Comparison of ENCODE assay signal across 9 cellular contexts in genomic region chr20:32521780-32522524, GRCh38.
DNase-seq lines count a peak whose midpoint lies in the region; ATAC-seq, FAIRE-seq and TF ChIP-seq lines count a peak whose summit lies in the region.
"Had no signal": no experiment of that assay in that cellular context is flagged by ENCODE, and none has a peak within 500 bp of the region (broad histone marks: within the 10 kb centered on the region; RNA-seq: fewer than 3 reads in every experiment).

No MANE protein-coding gene starts in this region.

- H3K27me3 Mint-ChIP-seq in CD8-positive, alpha-beta memory T cell: no peaks in the 10 kb centered on the region

- TF ChIP-seq CTCF in endothelial cell of umbilical vein (IDR thresholded peaks at IDR 0.05; ENCODE audit: extremely low read depth in 1 of 2, insufficient read depth in 1 of 2, low read depth in 1 of 2, low read length in 2 of 2): peak; percentile 86 to 90
- peak; percentile 70 for TF ChIP-seq CTCF in thoracic aorta (IDR thresholded peaks at IDR 0.05)

- H3K4me1 Mint-ChIP-seq in CD8-positive, alpha-beta memory T cell: peaks cover 46 to 58% (median 48%) of the 10 kb centered on the region in 3 donors

- no peak overlapping the region for H2AFZ ChIP-seq in endothelial cell of umbilical vein (ENCODE audit: low read depth, low read length)

- no peak overlapping the region for H3K9ac ChIP-seq in endothelial cell of umbilical vein (replicated peaks; ENCODE audit: extremely low read depth, insufficient read depth, low read length)

- H3K9me3 ChIP-seq in CD8-positive, alpha-beta memory T cell (ENCODE audit: low read length): no peaks in the 10 kb centered on the region
- no peaks in the 10 kb centered on the region for H3K9me3 ChIP-seq in endothelial cell of umbilical vein (replicated peaks; ENCODE audit: control insufficient read depth, insufficient read depth, low read length)
- H3K9me3 ChIP-seq in thoracic aorta: no peaks in the 10 kb centered on the region

- ATAC-seq in HG02642 (IDR thresholded peaks at IDR 0.05; ENCODE audit: poor library complexity, unreplicated experiment): peak; percentile 52
- ATAC-seq in thoracic aorta (ENCODE audit: insufficient number of reproducible peaks, low FRiP score, low read depth): no peak
- no peak for ATAC-seq in GM21423 (IDR thresholded peaks at IDR 0.05; ENCODE audit: unreplicated experiment)

- peak overlapping the region in 5 of 7 donors; percentile 29 to 80 (median 53) for H3K4me3 Mint-ChIP-seq in CD8-positive, alpha-beta memory T cell

- no peak for TF ChIP-seq POLR2A in endothelial cell of umbilical vein (IDR thresholded peaks at IDR 0.05; ENCODE audit: low read depth, low read length)

- no peaks in the 10 kb centered on the region for H3K79me2 ChIP-seq in endothelial cell of umbilical vein (ENCODE audit: control insufficient read depth, insufficient read depth, low read length)

- dilution Hi-C loops in endothelial cell of umbilical vein (cut with MboI; ENCODE audit: extremely low pct_ligation_motif_present, low sequenced_read_pairs): no loop called here

- DNase-seq in CD8-positive, alpha-beta memory T cell: peak; percentile 53 to 77 (median 63)
- peak; percentile 33 for DNase-seq in NCI-H774 (lab: John Stamatoyannopoulos, UW)
- DNase-seq in activated T-cell treated with anti-CD3 and anti-CD28 coated beads for 1 hour (ENCODE audit: low read depth): peak; percentile 55
- peak; percentile 53 for DNase-seq in endothelial cell of umbilical vein (ENCODE audit: low read depth, low spot score)
- DNase-seq in myocyte (ENCODE audit: low read depth): peak; percentile 73
- no peak for DNase-seq in thoracic aorta (ENCODE audit: low spot score)

- peaks cover 29% of the 10 kb centered on the region for H3K36me3 ChIP-seq in CD8-positive, alpha-beta memory T cell (ENCODE audit: insufficient read depth, low read length)
- H3K36me3 ChIP-seq in endothelial cell of umbilical vein (ENCODE audit: control insufficient read depth in 2 of 2, extremely low read depth in 1 of 2, insufficient read depth in 2 of 2, low read length in 2 of 2): no peaks in the 10 kb centered on the region
- H3K36me3 ChIP-seq in thoracic aorta: no peaks in the 10 kb centered on the region

- peak; percentile 93 for FAIRE-seq in endothelial cell of umbilical vein (lab: Jason Lieb, UNC)

- H3K4me2 ChIP-seq in endothelial cell of umbilical vein (ENCODE audit: insufficient read depth, low read length): no peak overlapping the region

- H3K4me3 ChIP-seq in CD8-positive, alpha-beta memory T cell (ENCODE audit: low read length): no peak overlapping the region
- H3K4me3 ChIP-seq in endothelial cell of umbilical vein (replicated peaks in 1 of 3; ENCODE audit: insufficient read depth in 1 of 3, low read depth in 1 of 3, low read length in 3 of 3): no peak overlapping the region
- H3K4me3 ChIP-seq in thoracic aorta: no peak overlapping the region
- H3K4me3 ChIP-seq: SK-N-MC had no signal

- intact Hi-C loops in endothelial cell of umbilical vein (cut with micrococcal nuclease): loop anchor here (1.0 to 5.0 kb wide), 4 partner anchors 37 to 255 kb away; no protein-coding TSS in a partner anchor

- no peaks in the 10 kb centered on the region for H4K20me1 ChIP-seq in endothelial cell of umbilical vein (replicated peaks; ENCODE audit: control insufficient read depth, extremely low read depth, insufficient read depth, low read length)

- H3K4me1 ChIP-seq in CD8-positive, alpha-beta memory T cell (ENCODE audit: insufficient read depth, low read length): peaks cover 69% of the 10 kb centered on the region
- H3K4me1 ChIP-seq in endothelial cell of umbilical vein (ENCODE audit: control insufficient read depth, extremely low read depth, insufficient read depth, low read length) (peaks cover 16% of the 10 kb centered on the region), thoracic aorta (ENCODE audit: control insufficient read depth in 1 of 2, low read depth in 2 of 2) (peaks cover 0 to 11% of the 10 kb centered on the region in 2 donors)

- POLR2A ChIA-PET in CD8-positive, alpha-beta memory T cell (lab: Charles Lee): interaction anchor here (0.7 to 3.6 kb wide), 6 partner anchors 11 to 65 kb away, joined by 4 to 38 read pairs (median 4); no protein-coding TSS in a partner anchor
- POLR2A ChIA-PET in endothelial cell of umbilical vein (lab: Charles Lee): no interaction called here

- no TSS peak for BruUV-seq in endothelial cell of umbilical vein (replicated peaks; lab: Mats Ljungman, UMichigan)

- CTCF ChIA-PET in CD8-positive, alpha-beta memory T cell (lab: Charles Lee): interaction anchor here (0.7 to 11.3 kb wide), 23 partner anchors 9 to 206 kb away, joined by 3 to 227 read pairs (median 5); partner anchors contain the start of gene C20orf203
- CTCF ChIA-PET in endothelial cell of umbilical vein (lab: Charles Lee): interaction anchor here (0.6 to 8.5 kb wide), 25 partner anchors 11 to 256 kb away, joined by 3 to 246 read pairs (median 4); no protein-coding TSS in a partner anchor

- no peaks in the 10 kb centered on the region for H3K9me1 ChIP-seq in endothelial cell of umbilical vein (replicated peaks; ENCODE audit: control insufficient read depth, extremely low read depth, insufficient read depth, low read length)

- H3K27me3 ChIP-seq in CD8-positive, alpha-beta memory T cell (ENCODE audit: insufficient read depth, low read length, poor library complexity, severe bottlenecking): no peaks in the 10 kb centered on the region
- H3K27me3 ChIP-seq in endothelial cell of umbilical vein (ENCODE audit: control insufficient read depth in 2 of 2, insufficient read depth in 2 of 2, low read length in 2 of 2) (no peaks in the 10 kb centered on the region), thoracic aorta (replicated peaks; ENCODE audit: insufficient read depth) (no peaks in the 10 kb centered on the region)

- H3K27ac Mint-ChIP-seq in CD8-positive, alpha-beta memory T cell: peak overlapping the region; percentile 29 to 99 (median 88)

- H3K36me3 Mint-ChIP-seq in CD8-positive, alpha-beta memory T cell: peaks cover 0 to 54% (median 6%) of the 10 kb centered on the region in 3 donors

- peak overlapping the region; percentile 28 for H3K27ac ChIP-seq in CD8-positive, alpha-beta memory T cell (ENCODE audit: low read depth, low read length)
- H3K27ac ChIP-seq in endothelial cell of umbilical vein (ENCODE audit: insufficient read depth, low read depth, low read length): no peak overlapping the region
- no peak overlapping the region for H3K27ac ChIP-seq in thoracic aorta
- H3K27ac ChIP-seq: SK-N-MC had no signal

- H3K9me3 Mint-ChIP-seq in CD8-positive, alpha-beta memory T cell: no peaks in the 10 kb centered on the region

TF ChIP-seq in endothelial cell of umbilical vein, 7 proteins besides CTCF, POLR2A, EP300 and RAD21:
- TF ChIP-seq POLR2AphosphoS5 (IDR thresholded peaks at IDR 0.05; ENCODE audit: insufficient read depth, low read depth, low read length) (no peak), MAX (IDR thresholded peaks at IDR 0.05; ENCODE audit: insufficient read depth, insufficient read length) (peak; percentile 44)
